Comparison of ENCODE assay signal across 9 cellular contexts in genomic region chr4:4866833-4867744, GRCh38. TPM values are rescaled to one million over a fixed set of nuclear protein-coding genes. Genes with fewer than 3 reads are reported as not detected.
DNase-seq lines count a peak whose midpoint lies in the region; ATAC-seq and TF ChIP-seq lines count a peak whose summit lies in the region.
"Had no signal": no experiment of that assay in that cellular context is flagged by ENCODE, and none has a peak within 500 bp of the region (broad histone marks: within the 10 kb centered on the region; RNA-seq: fewer than 3 reads in every experiment).

No MANE protein-coding gene starts in this region.

- TF ChIP-seq EP300 in transverse colon (IDR thresholded peaks at IDR 0.05; ENCODE audit: low read depth): no peak

- H3K4me1 ChIP-seq in ES-I3 (ENCODE audit: insufficient read depth, low read length): peaks cover 18% of the 10 kb centered on the region
- H3K4me1 ChIP-seq in transverse colon: peaks cover 0 to 34% (median 15%) of the 10 kb centered on the region in 4 donors
- H3K4me1 ChIP-seq: SJSA1 had no signal

- H3K9ac ChIP-seq in ES-I3 (ENCODE audit: low read depth, low read length): peak overlapping the region; percentile 7; the same call in 1 of the 2 replicates

- intact Hi-C loops in posterior vena cava (cut with DNase I) (loop anchor here in 1 of 2 donors (10.0 kb wide), 1 partner anchor 118 kb away; no protein-coding TSS in a partner anchor), transverse colon (cut with DNase I; ENCODE audit: low total_unique reads) (no loop called here)

- TF ChIP-seq CTCF in NB4 (IDR thresholded peaks at IDR 0.05; ENCODE audit: low read depth, low read length): no peak
- TF ChIP-seq CTCF in fibroblast of mammary gland (conservative IDR thresholded peaks at IDR 0.05; ENCODE audit: control insufficient read depth, insufficient read depth, low read depth, low read length): no peak
- TF ChIP-seq CTCF in transverse colon (IDR thresholded peaks at IDR 0.05): no peak

- DNase-seq in NB4 (ENCODE audit: low read depth) (peak; percentile 35), fibroblast of mammary gland (ENCODE audit: low read depth) (peak; percentile 47), posterior vena cava (ENCODE audit: low spot score) (peak; percentile 86), NCI-H2171 (lab: John Stamatoyannopoulos, UW) (no peak), transverse colon (no peak)

- 5% methylated on average over 40 of the region's 69 CpGs; no CpG with 5 or more reads in 1 of the 2 donors for WGBS in transverse colon (ENCODE audit: low coverage in 1 of 2), 2 donors

- peaks cover 100% of the 10 kb centered on the region for H3K27me3 ChIP-seq in transverse colon

- TF ChIP-seq POLR2A in NB4 (IDR thresholded peaks at IDR 0.05; ENCODE audit: extremely low read depth, insufficient read length) (no peak), transverse colon (IDR thresholded peaks at IDR 0.05) (no peak)

- no peaks in the 10 kb centered on the region for H3K36me3 ChIP-seq in ES-I3 (ENCODE audit: insufficient read depth, low read length)
- H3K36me3 ChIP-seq in transverse colon: no peaks in the 10 kb centered on the region
- H3K36me3 ChIP-seq: SJSA1 had no signal

- no peak overlapping the region for H3K27ac ChIP-seq in transverse colon
- H3K27ac ChIP-seq: SJSA1 had no signal

- H3K4me3 ChIP-seq in NB4 (ENCODE audit: low read depth, low read length) (no peak overlapping the region), fibroblast of mammary gland (ENCODE audit: control insufficient read depth, low read depth, low read length) (no peak overlapping the region), transverse colon (peak overlapping the region in 1 of 4 donors; percentile 22)
- H3K4me3 ChIP-seq: SJSA1 had no signal

- no peak for ATAC-seq in GM21619 (IDR thresholded peaks at IDR 0.05; ENCODE audit: unreplicated experiment)
- ATAC-seq in HG03175 (IDR thresholded peaks at IDR 0.05; ENCODE audit: unreplicated experiment): no peak

- H3K9me3 ChIP-seq in ES-I3 (ENCODE audit: control insufficient read depth, insufficient read depth, low read length): no peaks in the 10 kb centered on the region
- H3K9me3 ChIP-seq in transverse colon: no peaks in the 10 kb centered on the region
- H3K9me3 ChIP-seq: SJSA1 had no signal

- in situ Hi-C loops in transverse colon (cut with MboI; ENCODE audit: low pct_ligation_motif_present in 1 of 4, low pct_unique_long_range_greater_than_20kb in 1 of 4, low sequenced_read_pairs in 3 of 4): loop anchor here in 1 of 4 donors (25.0 kb wide), 1 partner anchor 380 kb away; no protein-coding TSS in a partner anchor

RNA-seq across cellular contexts. Expression of gene MSX1, which starts 7.6 kb away (rescaled TPM):
- 10 to 100 TPM in 1 of 2 donors, 1 to 10 TPM in 1; 7.0 to 20.8 TPM for total RNA-seq in posterior vena cava
- total RNA-seq in transverse colon: under 1 TPM in 1 of 4 donors, not detected in 3; 0.41 TPM

Comparison
In these comparisons a context has a peak if more than half of its experiments do, and no peak if none do; other contexts are left out.
1. DNase-seq: peak in NB4 (single experiment), fibroblast of mammary gland (single experiment) and posterior vena cava (single experiment); none in NCI-H2171 (single experiment) and transverse colon (single experiment).
2. RNA of gene MSX1, which starts 7.6 kb away (total RNA-seq): 7.0 to 20.8 TPM in posterior vena cava; 0.41 TPM in transverse colon; every median in the first group is over 4 times any median in the second.